Comparison of ENCODE assay signal across 16 cellular contexts in genomic region chr2:128638311-128638710, GRCh38.
DNase-seq lines count a peak whose midpoint lies in the region; ATAC-seq and TF ChIP-seq lines count a peak whose summit lies in the region.
"Had no signal": no experiment of that assay in that cellular context is flagged by ENCODE, and none has a peak within 500 bp of the region (broad histone marks: within the 10 kb centered on the region; RNA-seq: fewer than 3 reads in every experiment).

No MANE protein-coding gene starts in this region.

- H3K36me3 ChIP-seq in DND-41 (ENCODE audit: insufficient read depth, low read length) (no peaks in the 10 kb centered on the region), NT2/D1 (ENCODE audit: insufficient read depth, insufficient read length, low read length) (no peaks in the 10 kb centered on the region), endodermal cell (ENCODE audit: control insufficient read depth, insufficient read depth, low read length) (no peaks in the 10 kb centered on the region), neural progenitor cell (no peaks in the 10 kb centered on the region)
- H3K36me3 ChIP-seq: heart right ventricle, MG63, uterus had no signal

- H3K27me3 ChIP-seq in DND-41 (ENCODE audit: insufficient read depth, low read length, poor library complexity) (no peaks in the 10 kb centered on the region), NT2/D1 (ENCODE audit: insufficient read depth, insufficient read length) (no peaks in the 10 kb centered on the region), endodermal cell (ENCODE audit: control insufficient read depth, insufficient read depth, low read length, poor library complexity, severe bottlenecking) (no peaks in the 10 kb centered on the region), neural progenitor cell (no peaks in the 10 kb centered on the region)
- H3K27me3 ChIP-seq: MG63, uterus had no signal

- ATAC-seq in DND-41 (ENCODE audit: insufficient read depth, low read depth) = no peak
- ATAC-seq in HG03025 (IDR thresholded peaks at IDR 0.05; ENCODE audit: low FRiP score, unreplicated experiment) = no peak
- ATAC-seq: effector memory CD8-positive, alpha-beta T cell; HCT116; SK-N-SH treated with all-trans-retinoic acid at 6 μM for 48 hours had no signal

- in situ Hi-C loops in G401 (cut with HindIII; ENCODE audit: low sequenced_read_pairs) = no loop called here

- peak overlapping the region; percentile 5 for H3K4me3 Mint-ChIP-seq in endodermal cell
- no peak overlapping the region for H3K4me3 Mint-ChIP-seq in neural progenitor cell
- H3K4me3 Mint-ChIP-seq: CD4-positive, alpha-beta T cell; effector memory CD8-positive, alpha-beta T cell had no signal

- H3K36me3 Mint-ChIP-seq in endodermal cell (ENCODE audit: low read depth) (no peaks in the 10 kb centered on the region), neural progenitor cell (no peaks in the 10 kb centered on the region)

- H3K79me2 ChIP-seq in DND-41 (ENCODE audit: insufficient read depth, low read length) = no peaks in the 10 kb centered on the region
- H3K79me2 ChIP-seq in neural progenitor cell (ENCODE audit: low read depth) = no peaks in the 10 kb centered on the region

- H2AFZ ChIP-seq in DND-41 (ENCODE audit: low read depth, low read length) (no peak overlapping the region), neural progenitor cell (replicated peaks) (no peak overlapping the region)

- H3K27ac ChIP-seq in DND-41 (ENCODE audit: low read length) (no peak overlapping the region), endodermal cell (ENCODE audit: low read depth, low read length) (peak overlapping the region; percentile 100), neural progenitor cell (peak overlapping the region; percentile 99)
- H3K27ac ChIP-seq: uterus had no signal

- no peak overlapping the region for H3K4me2 ChIP-seq in DND-41 (ENCODE audit: insufficient read depth, low read length)
- peak overlapping the region; percentile 69 for H3K4me2 ChIP-seq in neural progenitor cell

- H3K27me3 Mint-ChIP-seq in endodermal cell (ENCODE audit: insufficient read depth) = peaks cover 34% of the 10 kb centered on the region
- peaks cover 8% of the 10 kb centered on the region for H3K27me3 Mint-ChIP-seq in neural progenitor cell (ENCODE audit: insufficient read depth, low read depth)
- H3K27me3 Mint-ChIP-seq: CD4-positive, alpha-beta T cell had no signal

- H4K20me1 ChIP-seq in DND-41 (ENCODE audit: insufficient read depth, low read length) (no peaks in the 10 kb centered on the region), neural progenitor cell (ENCODE audit: low read depth) (no peaks in the 10 kb centered on the region)

- 60 to 67% methylated on average over 8 to 9 of the region's 9 CpGs for WGBS in endodermal cell (ENCODE audit: insufficient coverage in 1 of 2, insufficient read length in 1 of 2), 2 experiments

- H3K4me1 ChIP-seq in DND-41 (ENCODE audit: insufficient read depth, low read length) = no peaks in the 10 kb centered on the region
- H3K4me1 ChIP-seq in NT2/D1 (ENCODE audit: insufficient read depth, insufficient read length) = peaks cover 24% of the 10 kb centered on the region
- peaks cover 17% of the 10 kb centered on the region for H3K4me1 ChIP-seq in endodermal cell (ENCODE audit: control insufficient read depth, insufficient read depth, low read length)
- peaks cover 40% of the 10 kb centered on the region for H3K4me1 ChIP-seq in neural progenitor cell
- H3K4me1 ChIP-seq: uterus had no signal

- no peak overlapping the region for H3K4me3 ChIP-seq in DND-41 (ENCODE audit: low read depth in 1 of 2, low read length in 2 of 2)
- H3K4me3 ChIP-seq in NT2/D1 (ENCODE audit: insufficient read length, low read depth) = no peak overlapping the region
- no peak overlapping the region for H3K4me3 ChIP-seq in endodermal cell (ENCODE audit: low read length)
- peak overlapping the region; percentile 12 for H3K4me3 ChIP-seq in neural progenitor cell
- H3K4me3 ChIP-seq: heart right ventricle, MG63, uterus had no signal

- H3K9me3 ChIP-seq in DND-41 (ENCODE audit: insufficient read depth, low read length, severe bottlenecking) (no peaks in the 10 kb centered on the region), NT2/D1 (ENCODE audit: insufficient read depth, low read length) (no peaks in the 10 kb centered on the region), endodermal cell (ENCODE audit: control insufficient read depth, low read length) (no peaks in the 10 kb centered on the region), neural progenitor cell (ENCODE audit: low read depth) (no peaks in the 10 kb centered on the region)
- H3K9me3 ChIP-seq: heart right ventricle, MG63, uterus had no signal

- H3K9me3 Mint-ChIP-seq in endodermal cell = no peaks in the 10 kb centered on the region
- H3K9me3 Mint-ChIP-seq in neural progenitor cell = peaks cover 2% of the 10 kb centered on the region
- H3K9me3 Mint-ChIP-seq: CD4-positive, alpha-beta T cell; effector memory CD8-positive, alpha-beta T cell had no signal

- H3K4me1 Mint-ChIP-seq in endodermal cell (peaks cover 48% of the 10 kb centered on the region), neural progenitor cell (peaks cover 87% of the 10 kb centered on the region)

- TF ChIP-seq CTCF in DND-41 (IDR thresholded peaks at IDR 0.05; ENCODE audit: borderline replicate concordance, extremely low read depth, low read length, poor library complexity, severe bottlenecking) = no peak
- no peak for TF ChIP-seq CTCF in endodermal cell (conservative IDR thresholded peaks at IDR 0.05)
- no peak for TF ChIP-seq CTCF in neural progenitor cell (IDR thresholded peaks at IDR 0.05)

- H3F3A ChIP-seq in neural progenitor cell (ENCODE audit: low read depth) = peaks cover 36% of the 10 kb centered on the region

- peak overlapping the region; percentile 92 for H3K27ac Mint-ChIP-seq in endodermal cell
- peak overlapping the region; percentile 99 for H3K27ac Mint-ChIP-seq in neural progenitor cell
- H3K27ac Mint-ChIP-seq: CD4-positive, alpha-beta T cell; effector memory CD8-positive, alpha-beta T cell had no signal

- DNase-seq in DND-41 = peak; percentile 6
- DNase-seq in NT2/D1 (ENCODE audit: low read depth, low spot score) = peak; percentile 40
- DNase-seq in endodermal cell = peak; percentile 73
- DNase-seq in neural progenitor cell (ENCODE audit: low spot score) = peak; percentile 64
- no peak for DNase-seq in NCI-H187 (lab: John Stamatoyannopoulos, UW)
- no peak for DNase-seq in G401 (ENCODE audit: low spot score)
- DNase-seq in NCI-H2227 treated with DMSO at 0.1 percent for 48 hours (lab: John Stamatoyannopoulos, UW) = no peak
- DNase-seq: activated CD4-positive, alpha-beta T cell treated with anti-CD3 and anti-CD28 coated beads, Interleukin-2, amount 50 U/mL, for 4 hours; effector memory CD8-positive, alpha-beta T cell; heart right ventricle; uterus had no signal

- H3K9ac ChIP-seq in DND-41 (ENCODE audit: low read depth, low read length) (no peak overlapping the region), NT2/D1 (ENCODE audit: insufficient read length, low read depth) (no peak overlapping the region), endodermal cell (ENCODE audit: extremely low read depth, low read length, poor library complexity, severe bottlenecking) (no peak overlapping the region), neural progenitor cell (no peak overlapping the region)

Comparison
In these comparisons a context has a peak if more than half of its experiments do, and no peak if none do; other contexts are left out.
1. DNase-seq: peak in DND-41 (single experiment), NT2/D1 (single experiment), endodermal cell (single experiment) and neural progenitor cell (single experiment); none in NCI-H187 (0 of 2), G401 (single experiment) and NCI-H2227 treated with DMSO at 0.1 percent for 48 hours (single experiment).